In the genomic region with DNA sequence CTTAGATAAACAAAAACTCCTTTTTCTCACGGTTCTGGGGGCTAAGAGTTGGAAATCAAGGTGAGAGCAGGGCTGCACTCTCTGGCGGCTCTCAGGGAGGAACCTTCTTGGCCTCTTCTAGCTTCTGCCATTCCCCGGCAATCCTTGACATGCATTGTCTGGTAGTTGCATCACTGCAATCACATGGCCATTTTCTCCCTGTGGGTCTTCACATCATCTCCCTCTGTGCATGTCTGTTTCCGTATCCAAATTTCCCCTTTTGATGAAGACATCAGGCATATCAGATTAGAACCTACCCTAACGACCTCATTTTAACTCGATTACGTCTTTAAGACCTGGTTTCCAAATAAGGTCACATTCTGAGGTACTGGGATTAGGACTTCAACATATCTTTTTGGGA, we compare ENCODE assay signal across 9 cellular contexts.
"Had no signal": no experiment of that assay in that cellular context is flagged by ENCODE, and none has a peak within 500 bp of the region (broad histone marks: within the 10 kb centered on the region; RNA-seq: fewer than 3 reads in every experiment).

No MANE protein-coding gene starts in this region.

- H3K9me3 Mint-ChIP-seq: HFFc6 had no signal

- H3K4me1 ChIP-seq: HAP-1 had no signal

- H3K36me3 Mint-ChIP-seq: IgD-negative memory B cell had no signal

- DNase-seq: GM23248, H7, HFFc6, KG1 had no signal

- H3K4me3 ChIP-seq: GM23248, HAP-1 had no signal

- H2AFZ ChIP-seq: GM23248 had no signal

- H3K9ac ChIP-seq: GM23248 had no signal

- H3K27ac Mint-ChIP-seq: HFFc6, IgD-negative memory B cell had no signal

- H3K4me3 Mint-ChIP-seq: HFFc6, IgD-negative memory B cell had no signal

- FAIRE-seq: HepG2 had no signal

- H3K9me3 ChIP-seq: HAP-1 had no signal

- ATAC-seq: HCT116, HepG2 had no signal

- H3K27ac ChIP-seq: GM23248, HL-60 had no signal

- H3K36me3 ChIP-seq: HAP-1 had no signal
